Comparison of ENCODE assay signal across 9 cellular contexts in the genomic region with DNA sequence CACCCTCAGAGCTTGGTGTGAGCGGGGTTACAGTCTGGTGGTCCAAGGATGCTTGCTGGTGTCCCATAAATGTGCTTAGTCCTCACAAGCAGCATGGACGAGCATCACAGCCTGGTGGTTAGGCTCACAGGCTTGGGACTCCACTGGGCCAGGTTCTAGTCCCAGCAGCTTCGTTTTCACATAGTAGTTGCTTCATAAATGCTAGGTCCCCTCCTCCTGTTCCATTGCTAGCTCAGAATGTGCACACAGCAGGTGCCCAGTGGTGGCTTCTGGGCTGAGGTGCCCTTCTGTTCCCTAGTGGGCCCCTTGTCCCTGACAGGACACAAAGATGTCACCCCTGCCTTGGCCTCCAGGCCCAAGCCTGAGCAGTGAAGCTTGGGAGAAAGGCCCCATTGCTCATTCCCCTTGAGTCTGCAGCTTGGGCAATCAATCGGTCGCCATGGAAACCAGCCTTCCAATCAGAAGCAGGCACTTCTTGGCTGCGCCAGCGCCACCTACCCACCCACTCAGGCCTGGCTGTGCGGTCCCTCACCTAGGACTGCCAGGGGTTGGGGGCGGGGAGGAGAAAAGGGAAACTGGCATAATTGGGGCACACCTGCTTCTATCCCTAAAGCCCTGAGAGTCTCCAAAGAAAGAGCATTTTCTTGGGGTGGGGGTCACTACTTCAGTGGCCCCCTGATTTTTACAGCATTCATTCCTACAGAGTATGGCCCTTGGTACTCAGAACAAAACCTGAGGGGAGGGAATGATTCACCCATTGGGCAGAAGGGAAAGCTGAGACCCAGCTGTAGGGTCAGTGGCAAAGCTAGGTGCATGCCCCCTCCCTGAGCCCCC. TPM values are rescaled to one million over a fixed set of nuclear protein-coding genes. Genes with fewer than 3 reads are reported as not detected.
DNase-seq lines count a peak whose midpoint lies in the region; ATAC-seq, FAIRE-seq and TF ChIP-seq lines count a peak whose summit lies in the region.
"Had no signal": no experiment of that assay in that cellular context is flagged by ENCODE, and none has a peak within 500 bp of the region (broad histone marks: within the 10 kb centered on the region; RNA-seq: fewer than 3 reads in every experiment).

No MANE protein-coding gene starts in this region.

- peaks cover 51% of the 10 kb centered on the region for H3K4me1 ChIP-seq in keratinocyte (ENCODE audit: control insufficient read depth, extremely low read depth, insufficient read depth, low read length)
- H3K4me1 ChIP-seq: thyroid gland had no signal

- H3K4me2 ChIP-seq in keratinocyte (ENCODE audit: control insufficient read depth, extremely low read depth, insufficient read depth, low read depth, low read length): no peak overlapping the region

- peak in 2 of 3 experiments; percentile 32 to 39 for TF ChIP-seq CTCF in keratinocyte (optimal IDR thresholded peaks at IDR 0.05 in 1 of 3, IDR thresholded peaks at IDR 0.05 in 1 of 3, conservative IDR thresholded peaks at IDR 0.05 in 1 of 3; ENCODE audit: extremely low read depth in 1 of 3, insufficient read depth in 2 of 3, low read length in 3 of 3)

- no peak overlapping the region for H3K27ac Mint-ChIP-seq in activated naive CD4-positive, alpha-beta T cell treated with anti-CD3 and anti-CD28 coated beads, Interleukin-2, amount 50 U/mL, for 72 hours

- no peak overlapping the region for H3K27ac ChIP-seq in keratinocyte (ENCODE audit: control insufficient read depth, insufficient read depth, low read length)
- H3K27ac ChIP-seq: thyroid gland had no signal

- H3K9me3 ChIP-seq in keratinocyte (ENCODE audit: control insufficient read depth, low read depth, low read length): no peaks in the 10 kb centered on the region
- H3K9me3 ChIP-seq: thyroid gland had no signal

- no peaks in the 10 kb centered on the region for H4K20me1 ChIP-seq in keratinocyte (ENCODE audit: control insufficient read depth, extremely low read depth, insufficient read depth, low read length)

- dilution Hi-C loops in keratinocyte (cut with MboI; ENCODE audit: extremely low pct_ligation_motif_present, low sequenced_read_pairs): no loop called here

- no peaks in the 10 kb centered on the region for H3K9me3 Mint-ChIP-seq in activated naive CD4-positive, alpha-beta T cell treated with anti-CD3 and anti-CD28 coated beads, Interleukin-2, amount 50 U/mL, for 72 hours

- H3K36me3 Mint-ChIP-seq in activated naive CD4-positive, alpha-beta T cell treated with anti-CD3 and anti-CD28 coated beads, Interleukin-2, amount 50 U/mL, for 72 hours: no peaks in the 10 kb centered on the region

- ATAC-seq in activated naive CD4-positive, alpha-beta T cell treated with anti-CD3 and anti-CD28 coated beads, Interleukin-2, amount 50 U/mL, for 72 hours: peak; percentile 13 to 69
- no peak for ATAC-seq in HG03097 (IDR thresholded peaks at IDR 0.05; ENCODE audit: low FRiP score, unreplicated experiment)
- no peak for ATAC-seq in GM21423 (IDR thresholded peaks at IDR 0.05; ENCODE audit: unreplicated experiment)
- ATAC-seq in HG03159 (IDR thresholded peaks at IDR 0.05; ENCODE audit: unreplicated experiment): no peak

- no peaks in the 10 kb centered on the region for H3K79me2 ChIP-seq in keratinocyte (ENCODE audit: control insufficient read depth, insufficient read depth, low read length)

- no peak overlapping the region for H3K9ac ChIP-seq in keratinocyte (ENCODE audit: control insufficient read depth, extremely low read depth, insufficient read depth, low read length)

- H3K27me3 ChIP-seq in keratinocyte (ENCODE audit: control insufficient read depth, extremely low read depth, insufficient read depth, low read length): peaks cover 18% of the 10 kb centered on the region

- FAIRE-seq in GM18507 (lab: Jason Lieb, UNC): peak; percentile 81
- FAIRE-seq in keratinocyte (lab: Jason Lieb, UNC): peak; percentile 63

- H3K36me3 ChIP-seq in keratinocyte (ENCODE audit: control insufficient read depth in 2 of 2, extremely low read depth in 1 of 2, insufficient read depth in 2 of 2, low read length in 2 of 2): no peaks in the 10 kb centered on the region
- H3K36me3 ChIP-seq: thyroid gland had no signal

- H2AFZ ChIP-seq in keratinocyte (ENCODE audit: control insufficient read depth, low read length): no peak overlapping the region

- DNase-seq in AML-193 (lab: John Stamatoyannopoulos, UW) (peak; percentile 38 to 56), GM18507 (ENCODE audit: extremely low spot score, insufficient read length, low read depth) (peak; percentile 58), NCI-H526 (lab: John Stamatoyannopoulos, UW) (peak; percentile 76 to 88), keratinocyte (ENCODE audit: low read depth, low spot score) (no peak)
- peak in 1 of 2 donors; percentile 41 for DNase-seq in activated naive CD4-positive, alpha-beta T cell treated with anti-CD3 and anti-CD28 coated beads, Interleukin-2, amount 50 U/mL, for 72 hours (ENCODE audit: low spot score in 2 of 2)

- H3K9me1 ChIP-seq in keratinocyte (ENCODE audit: control insufficient read depth, extremely low read depth, insufficient read depth, low read length): no peaks in the 10 kb centered on the region

- no peak overlapping the region for H3K4me3 ChIP-seq in keratinocyte (ENCODE audit: control insufficient read depth in 2 of 3, extremely low read depth in 1 of 3, insufficient read depth in 2 of 3, low read depth in 1 of 3, low read length in 3 of 3)
- H3K4me3 ChIP-seq: thyroid gland had no signal

RNA-seq across cellular contexts. Expression of a gene that starts 48.1 kb away (rescaled TPM):
- total RNA-seq in activated naive CD4-positive, alpha-beta T cell treated with anti-CD3 and anti-CD28 coated beads, Interleukin-2, amount 50 U/mL, for 72 hours: 10 to 100 TPM; 60.7 to 69.7 TPM
- 0.05 to 0.12 TPM (median 0.06 TPM) in 3 replicates for polyA plus RNA-seq in keratinocyte
- not detected for polyA plus RNA-seq in keratinocyte (2011; ENCODE audit: low read depth)
- 0.02 TPM in 1 of 2 replicates, not detected in the other for polyA plus RNA-seq in keratinocyte (2011; cell fraction: cytosol; rRNA removed)
- polyA plus RNA-seq in keratinocyte (2011; cell fraction: nucleus; rRNA removed): 0.09 TPM in 1 of 2 replicates, not detected in the other
- polyA plus RNA-seq in keratinocyte (2012; ENCODE audit: low replicate concordance): not detected in 2 replicates
- polyA minus RNA-seq in keratinocyte: not detected in 3 replicates
- polyA minus RNA-seq in keratinocyte (2011; cell fraction: cytosol; rRNA and poly(A)+ RNA removed): not detected
- polyA minus RNA-seq in keratinocyte (2011; cell fraction: nucleus; rRNA and poly(A)+ RNA removed): not detected in 2 replicates

Comparison
In these comparisons a context has a peak if more than half of its experiments do, and no peak if none do; other contexts are left out.
1. ATAC-seq: peak in activated naive CD4-positive, alpha-beta T cell treated with anti-CD3 and anti-CD28 coated beads, Interleukin-2, amount 50 U/mL, for 72 hours (2 of 2); none in HG03097 (single experiment), GM21423 (single experiment) and HG03159 (single experiment).